ENCODE assay signal across 9 cellular contexts in the genomic region with DNA sequence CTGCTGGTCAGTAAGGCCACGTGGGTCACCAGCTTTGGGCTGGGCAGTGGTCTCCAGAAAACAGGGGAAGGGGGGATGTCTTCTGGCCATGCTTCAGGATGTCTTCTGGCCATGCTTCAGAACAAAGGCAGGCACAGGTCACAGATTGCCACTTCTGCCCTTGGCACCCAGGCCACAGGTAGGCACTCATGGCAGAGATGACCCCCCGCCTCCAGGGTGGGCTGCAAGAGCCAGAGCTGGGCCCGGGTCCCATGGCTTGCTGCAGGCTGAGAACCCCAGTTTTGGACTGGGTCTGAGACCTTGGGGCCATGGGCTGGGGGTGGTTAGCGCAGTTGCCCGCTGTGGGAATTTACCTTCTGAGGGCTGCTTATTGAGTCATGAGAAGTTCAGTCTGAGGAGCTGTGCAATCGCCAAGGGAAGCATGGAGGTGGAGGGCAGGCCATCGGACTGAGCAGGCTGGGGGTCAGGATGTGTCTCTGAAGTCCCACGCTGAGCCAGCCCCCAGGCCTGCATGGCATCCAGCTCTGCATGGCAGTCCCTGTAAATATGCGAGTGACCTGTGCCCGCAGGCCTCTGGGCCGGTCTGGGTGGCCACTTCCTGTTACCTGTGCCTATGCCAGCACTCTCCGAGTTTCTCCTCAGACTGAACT. TPM values are rescaled to one million over a fixed set of nuclear protein-coding genes. Genes with fewer than 3 reads are reported as not detected.
DNase-seq lines count a peak whose midpoint lies in the region; FAIRE-seq and TF ChIP-seq lines count a peak whose summit lies in the region.
"Had no signal": no experiment of that assay in that cellular context is flagged by ENCODE, and none has a peak within 500 bp of the region (broad histone marks: within the 10 kb centered on the region; RNA-seq: fewer than 3 reads in every experiment).

No MANE protein-coding gene starts in this region.

- no peaks in the 10 kb centered on the region for H3K9me2 ChIP-seq in neural cell (ENCODE audit: insufficient read depth, low read length)

- H3K9me3 Mint-ChIP-seq in CD14-positive monocyte (peaks cover 0 to 3% (median 0%) of the 10 kb centered on the region in 7 donors), MCF 10A (ENCODE audit: unreplicated experiment) (no peaks in the 10 kb centered on the region)

- peak overlapping the region; percentile 73 for H3K4me3 ChIP-seq in LNCaP clone FGC (ENCODE audit: low read depth, low read length)
- peak overlapping the region; percentile 91 for H3K4me3 ChIP-seq in neural cell (ENCODE audit: low read length)

- H3K4me3 Mint-ChIP-seq in CD14-positive monocyte (peak overlapping the region; percentile 66 to 87), MCF 10A (ENCODE audit: unreplicated experiment) (peak overlapping the region; percentile 82)

- H3K79me2 ChIP-seq in neural cell (replicated peaks; ENCODE audit: insufficient read depth, low read length): peaks cover 39% of the 10 kb centered on the region

- peaks cover 11% of the 10 kb centered on the region for H4K20me1 ChIP-seq in neural cell (ENCODE audit: insufficient read depth)

- TF ChIP-seq EP300 in neural cell (conservative IDR thresholded peaks at IDR 0.05; ENCODE audit: poor library complexity, severe bottlenecking): no peak

- H3K36me3 Mint-ChIP-seq in CD14-positive monocyte (no peaks in the 10 kb centered on the region), MCF 10A (ENCODE audit: insufficient read depth, unreplicated experiment) (peaks cover 7% of the 10 kb centered on the region)

- H3K27ac Mint-ChIP-seq in CD14-positive monocyte (no peak overlapping the region), MCF 10A (ENCODE audit: low read depth, unreplicated experiment) (no peak overlapping the region)

- TF ChIP-seq RAD21 in neural cell (conservative IDR thresholded peaks at IDR 0.05): no peak

- peaks cover 31 to 48% (median 35%) of the 10 kb centered on the region in 3 donors for H3K27me3 Mint-ChIP-seq in CD14-positive monocyte (ENCODE audit: low read depth in 3 of 3)
- no peaks in the 10 kb centered on the region for H3K27me3 Mint-ChIP-seq in MCF 10A (ENCODE audit: insufficient read depth, unreplicated experiment)

- H2AFZ ChIP-seq in neural cell (ENCODE audit: low read depth, low read length): peak overlapping the region; percentile 21

- TF ChIP-seq CTCF in CD14-positive monocyte (IDR thresholded peaks at IDR 0.05) (no peak), LNCaP clone FGC (IDR thresholded peaks at IDR 0.05; ENCODE audit: control insufficient read depth, extremely low read depth, insufficient read depth) (no peak), MCF 10A (IDR thresholded peaks at IDR 0.05; ENCODE audit: unreplicated experiment) (no peak), neural cell (IDR thresholded peaks at IDR 0.05; ENCODE audit: poor library complexity, severe bottlenecking) (peak; percentile 8)

- H3K36me3 ChIP-seq in neural cell (ENCODE audit: insufficient read depth, low read length): no peaks in the 10 kb centered on the region
- H3K36me3 ChIP-seq: spleen had no signal

- FAIRE-seq in HTR-8/SVneo (lab: Jason Lieb, UNC): no peak

- CTCF ChIA-PET in MCF 10A (lab: Yijun Ruan, JAX): interaction anchor here (1.0 to 5.0 kb wide), 6 partner anchors 12 to 55 kb away, joined by 3 to 57 read pairs (median 4); partner anchors contain the start of genes ABHD15 and TP53I13

- peaks cover 2% of the 10 kb centered on the region for H3F3A ChIP-seq in neural cell (ENCODE audit: insufficient read depth, low read length, poor library complexity, severe bottlenecking)

- POLR2A ChIA-PET in MCF 10A (lab: Yijun Ruan, JAX): interaction anchor here (1.0 to 4.8 kb wide), 5 partner anchors 13 to 45 kb away, joined by 3 to 43 read pairs (median 11); partner anchors contain the start of genes ABHD15 and TP53I13

- no peaks in the 10 kb centered on the region for H3K27me3 ChIP-seq in neural cell (ENCODE audit: insufficient read depth, low read depth, low read length)

- no peak overlapping the region for H3K27ac ChIP-seq in neural cell (ENCODE audit: low read length)
- H3K27ac ChIP-seq: spleen had no signal

- peaks cover 40% of the 10 kb centered on the region for H3K4me1 Mint-ChIP-seq in CD14-positive monocyte
- peaks cover 12% of the 10 kb centered on the region for H3K4me1 Mint-ChIP-seq in MCF 10A (ENCODE audit: insufficient read depth, unreplicated experiment)

- intact Hi-C loops in CD14-positive monocyte (cut with micrococcal nuclease) (no loop called here), MCF 10A (cut with micrococcal nuclease) (no loop called here)

- no peaks in the 10 kb centered on the region for H3K9me3 ChIP-seq in neural cell (ENCODE audit: low read length)
- H3K9me3 ChIP-seq: spleen had no signal

- peak overlapping the region; percentile 82 for H3K9ac ChIP-seq in neural cell (ENCODE audit: low read length)

- BruUV-seq in MCF 10A (replicated peaks; lab: Mats Ljungman, UMichigan): TSS peak; percentile 19

- peak overlapping the region; percentile 91 for H3K4me2 ChIP-seq in neural cell (ENCODE audit: low read length)

- DNase-seq in CD14-positive monocyte (ENCODE audit: low spot score): no peak
- no peak for DNase-seq in LNCaP clone FGC (ENCODE audit: low read depth)
- DNase-seq in MCF 10A (ENCODE audit: unreplicated experiment): no peak
- DNase-seq in NCI-H1436 (lab: John Stamatoyannopoulos, UW): no peak
- DNase-seq in stimulated activated CD4-positive, alpha-beta T cell treated with anti-CD3 and anti-CD28 coated beads, Interleukin-4, amount 100 ng/mL, for 4 hours: no peak
- DNase-seq in HTR-8/SVneo (ENCODE audit: insufficient read length, low spot score): no peak
- no peak for DNase-seq in NCI-H1417 (lab: John Stamatoyannopoulos, UW)

TF ChIP-seq in neural cell, 6 proteins besides CTCF, POLR2A, EP300 and RAD21:
- TF ChIP-seq MXI1 (conservative IDR thresholded peaks at IDR 0.05; ENCODE audit: poor library complexity, severe bottlenecking) (no peak), SMC3 (conservative IDR thresholded peaks at IDR 0.05; ENCODE audit: poor library complexity) (no peak), TAF1 (IDR thresholded peaks at IDR 0.05; ENCODE audit: low read depth) (no peak), EZH2 (IDR thresholded peaks at IDR 0.05; ENCODE audit: borderline replicate concordance, insufficient read depth, low read length, poor library complexity, severe bottlenecking) (no peak), POLR2AphosphoS5 (IDR thresholded peaks at IDR 0.05) (no peak)
- TF ChIP-seq, protein P1, sequence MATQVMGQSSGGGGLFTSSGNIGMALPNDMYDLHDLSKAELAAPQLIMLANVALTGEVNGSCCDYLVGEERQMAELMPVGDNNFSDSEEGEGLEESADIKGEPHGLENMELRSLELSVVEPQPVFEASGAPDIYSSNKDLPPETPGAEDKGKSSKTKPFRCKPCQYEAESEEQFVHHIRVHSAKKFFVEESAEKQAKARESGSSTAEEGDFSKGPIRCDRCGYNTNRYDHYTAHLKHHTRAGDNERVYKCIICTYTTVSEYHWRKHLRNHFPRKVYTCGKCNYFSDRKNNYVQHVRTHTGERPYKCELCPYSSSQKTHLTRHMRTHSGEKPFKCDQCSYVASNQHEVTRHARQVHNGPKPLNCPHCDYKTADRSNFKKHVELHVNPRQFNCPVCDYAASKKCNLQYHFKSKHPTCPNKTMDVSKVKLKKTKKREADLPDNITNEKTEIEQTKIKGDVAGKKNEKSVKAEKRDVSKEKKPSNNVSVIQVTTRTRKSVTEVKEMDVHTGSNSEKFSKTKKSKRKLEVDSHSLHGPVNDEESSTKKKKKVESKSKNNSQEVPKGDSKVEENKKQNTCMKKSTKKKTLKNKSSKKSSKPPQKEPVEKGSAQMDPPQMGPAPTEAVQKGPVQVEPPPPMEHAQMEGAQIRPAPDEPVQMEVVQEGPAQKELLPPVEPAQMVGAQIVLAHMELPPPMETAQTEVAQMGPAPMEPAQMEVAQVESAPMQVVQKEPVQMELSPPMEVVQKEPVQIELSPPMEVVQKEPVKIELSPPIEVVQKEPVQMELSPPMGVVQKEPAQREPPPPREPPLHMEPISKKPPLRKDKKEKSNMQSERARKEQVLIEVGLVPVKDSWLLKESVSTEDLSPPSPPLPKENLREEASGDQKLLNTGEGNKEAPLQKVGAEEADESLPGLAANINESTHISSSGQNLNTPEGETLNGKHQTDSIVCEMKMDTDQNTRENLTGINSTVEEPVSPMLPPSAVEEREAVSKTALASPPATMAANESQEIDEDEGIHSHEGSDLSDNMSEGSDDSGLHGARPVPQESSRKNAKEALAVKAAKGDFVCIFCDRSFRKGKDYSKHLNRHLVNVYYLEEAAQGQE (IDR thresholded peaks at IDR 0.05; ENCODE audit: borderline replicate concordance): no peak

RNA-seq across cellular contexts. Expression of gene ANKRD13B, which starts 1.6 kb away (rescaled TPM):
- not detected for polyA plus RNA-seq in CD14-positive monocyte
- 14.4 and 17.9 TPM in 2 replicates for total RNA-seq in MCF 10A (2022)
- 35.0 and 42.7 TPM in 2 replicates for polyA plus RNA-seq in neural cell
- polyA minus RNA-seq in neural cell: 34.0 and 38.2 TPM in 2 replicates

RNA-seq across cellular contexts. Expression of gene GIT1, which starts 5.1 kb away (rescaled TPM):
- 1 to 10 TPM; 3.1 to 4.4 TPM for polyA plus RNA-seq in CD14-positive monocyte
- total RNA-seq in MCF 10A (2022): 49.0 and 52.6 TPM in 2 replicates
- polyA plus RNA-seq in neural cell: 20.5 and 41.4 TPM in 2 replicates
- 40.1 and 42.1 TPM in 2 replicates for polyA minus RNA-seq in neural cell

RNA-seq across cellular contexts. Expression of gene TP53I13, which starts 26.1 kb away (rescaled TPM):
- 10 to 100 TPM in 1 of 2 donors, 1 to 10 TPM in 1; 9.4 to 14.4 TPM for polyA plus RNA-seq in CD14-positive monocyte
- total RNA-seq in MCF 10A (2022): 29.6 and 34.5 TPM in 2 replicates
- 18.4 and 23.3 TPM in 2 replicates for polyA plus RNA-seq in neural cell
- 7.1 and 7.5 TPM in 2 replicates for polyA minus RNA-seq in neural cell

RNA-seq across cellular contexts. Expression of gene ABHD15, which starts 27.7 kb away (rescaled TPM):
- polyA plus RNA-seq in CD14-positive monocyte (1 to 10 TPM; 3.1 to 3.6 TPM), neural cell (0.14 and 0.21 TPM in 2 replicates)
- 2.8 and 4.9 TPM in 2 replicates for total RNA-seq in MCF 10A (2022)
- polyA minus RNA-seq in neural cell: 0.24 and 0.46 TPM in 2 replicates

RNA-seq across cellular contexts. Expression of gene CORO6, which starts 28.1 kb away (rescaled TPM):
- polyA plus RNA-seq in CD14-positive monocyte (not detected), neural cell (1.2 and 4.3 TPM in 2 replicates)
- total RNA-seq in MCF 10A (2022): 1.4 and 1.6 TPM in 2 replicates
- polyA minus RNA-seq in neural cell: 1.0 and 2.4 TPM in 2 replicates

Comparison
In these comparisons a context has a peak if more than half of its experiments do, and no peak if none do; other contexts are left out.
1. RNA of gene ANKRD13B, which starts 1.6 kb away (polyA plus RNA-seq): 35.0 to 42.7 TPM in neural cell; not detected in CD14-positive monocyte; every median in the first group is over 10 times any median in the second.